In genomic region chr16:70298988-70299938, GRCh38 we compare ENCODE assay signal across 7 cellular contexts. TPM values are rescaled to one million over a fixed set of nuclear protein-coding genes. Genes with fewer than 3 reads are reported as not detected.
DNase-seq lines count a peak whose midpoint lies in the region; ATAC-seq lines count a peak whose summit lies in the region.

TSS of gene DDX19B (plus strand) at chr16:70299186. CDS start at chr16:70299298, 112 bp downstream.

- ATAC-seq in GM18861 (IDR thresholded peaks at IDR 0.05; ENCODE audit: unreplicated experiment) (peak; percentile 78), HG03108 (IDR thresholded peaks at IDR 0.05; ENCODE audit: unreplicated experiment) (peak; percentile 76), left colon (peak; percentile 93)

- peak; percentile 30 for DNase-seq in NCI-H345 treated with DMSO at 0.1 percent for 48 hours (lab: John Stamatoyannopoulos, UW; ENCODE audit: unreplicated experiment)
- DNase-seq in activated CD4-positive, alpha-beta T cell treated with anti-CD3 and anti-CD28 coated beads for 48 hours, result peak; percentile 74
- DNase-seq in dedifferentiated amniotic fluid mesenchymal stem cell (ENCODE audit: extremely low spot score), result peak; percentile 63
- peak; percentile 78 to 90 for DNase-seq in left colon
- DNase-seq in stimulated activated CD4-positive, alpha-beta T cell treated with anti-CD3 and anti-CD28 coated beads, Interleukin-1b, Interleukin-23, amount 100 ng/mL, for 4 hours (ENCODE audit: low read depth in 2 of 2), result peak; percentile 34 to 43

- intact Hi-C loops in left colon (cut with DNase I, micrococcal nuclease), result no loop called here

RNA-seq across cellular contexts. Expression of gene DDX19B, which starts in this region (rescaled TPM):
- total RNA-seq in left colon, result 10 to 100 TPM; 27.3 to 28.2 TPM

Comparison
In these comparisons a context has a peak if more than half of its experiments do, and no peak if none do; other contexts are left out.
1. Peak in every context shown above with its lines: DNase-seq and ATAC-seq.
2. DNase-seq: peak in every context shown above with its lines; median percentile 84 in left colon; 74 in activated CD4-positive, alpha-beta T cell treated with anti-CD3 and anti-CD28 coated beads for 48 hours; 63 in dedifferentiated amniotic fluid mesenchymal stem cell; 38 in stimulated activated CD4-positive, alpha-beta T cell treated with anti-CD3 and anti-CD28 coated beads, Interleukin-1b, Interleukin-23, amount 100 ng/mL, for 4 hours; 30 in NCI-H345 treated with DMSO at 0.1 percent for 48 hours.